In genomic region chr20:58911309-58911708, GRCh38 we compare ENCODE assay signal across 1 cellular context.
TF ChIP-seq lines count a peak whose summit lies in the region.

No MANE protein-coding gene starts in this region.

TF ChIP-seq in GM23338, 12 proteins besides CTCF, POLR2A, EP300 and RAD21 (continued from another document):
- TF ChIP-seq ZNF331 (CRISPR knock-in tag; IDR thresholded peaks at IDR 0.05; ENCODE audit: low read depth) (no peak), EZH2 (IDR thresholded peaks at IDR 0.05; ENCODE audit: low read depth, unreplicated experiment) (no peak), ZNF462 (CRISPR knock-in tag; IDR thresholded peaks at IDR 0.05) (no peak), ETS1 (IDR thresholded peaks at IDR 0.05) (no peak), EZH2phosphoT487 (IDR thresholded peaks at IDR 0.05; ENCODE audit: unreplicated experiment) (no peak), STAT1 (IDR thresholded peaks at IDR 0.05; ENCODE audit: unreplicated experiment) (no peak), ZNF114 (CRISPR knock-in tag; IDR thresholded peaks at IDR 0.05) (no peak), NANOG (IDR thresholded peaks at IDR 0.05; ENCODE audit: borderline replicate concordance) (no peak), CREB1 (CRISPR knock-in tag; IDR thresholded peaks at IDR 0.05; ENCODE audit: low read depth) (no peak), POLR2AphosphoS5 (IDR thresholded peaks at IDR 0.05; ENCODE audit: low read depth) (no peak)
